21 cellular contexts compared by ENCODE assay signal in the genomic region with DNA sequence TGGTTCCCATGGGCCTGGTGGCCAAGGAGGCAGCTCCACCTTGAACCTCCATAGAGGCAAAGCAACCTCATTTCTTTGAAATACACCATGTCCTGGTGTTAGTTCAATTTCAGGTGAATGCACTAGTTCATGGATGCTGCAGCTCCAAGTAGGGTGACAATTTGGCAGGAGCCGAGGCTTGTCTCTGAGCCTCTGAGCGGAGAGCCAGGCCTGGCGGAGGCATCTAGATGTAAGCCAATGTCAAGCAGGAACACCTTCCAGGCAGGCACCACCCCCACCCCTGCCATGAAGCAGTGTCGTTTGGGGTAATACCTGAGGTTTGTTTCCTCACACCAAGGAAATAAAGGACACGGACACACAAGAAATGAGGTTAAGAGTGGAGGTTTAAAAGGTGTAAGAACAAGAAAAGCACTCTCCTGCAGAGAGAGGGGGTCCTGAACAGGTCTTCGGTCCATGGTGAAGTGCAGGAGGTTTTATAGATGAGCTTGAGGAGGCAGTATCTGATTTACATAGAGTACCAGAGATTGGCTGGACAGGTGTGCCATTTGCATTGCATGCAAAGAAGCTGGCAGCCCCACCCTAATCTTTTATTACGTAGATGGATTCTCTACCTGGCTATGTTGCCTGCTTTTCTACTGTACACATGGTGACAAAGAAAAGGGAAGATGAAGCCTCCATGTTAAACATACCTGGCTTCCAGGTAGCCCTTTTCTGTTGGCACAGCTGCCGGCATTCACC.
DNase-seq lines count a peak whose midpoint lies in the region; ATAC-seq and TF ChIP-seq lines count a peak whose summit lies in the region.
"Had no signal": no experiment of that assay in that cellular context is flagged by ENCODE, and none has a peak within 500 bp of the region (broad histone marks: within the 10 kb centered on the region; RNA-seq: fewer than 3 reads in every experiment).

No MANE protein-coding gene starts in this region.

- H3K27me3 Mint-ChIP-seq in GM23338 (ENCODE audit: insufficient read depth, low read depth, poor library complexity) (peaks cover 10% of the 10 kb centered on the region), WTC11 (ENCODE audit: low read depth) (no peaks in the 10 kb centered on the region), natural killer cell (ENCODE audit: low read depth in 2 of 2) (no peaks in the 10 kb centered on the region)

- H3K4me1 ChIP-seq in GM23338 (ENCODE audit: insufficient read depth) (peaks cover 17% of the 10 kb centered on the region), psoas muscle (no peaks in the 10 kb centered on the region)
- H3K4me1 ChIP-seq: upper lobe of right lung had no signal

- H3K4me2 ChIP-seq in GM23338, result peak overlapping the region; percentile 46

- no peaks in the 10 kb centered on the region for H3F3A ChIP-seq in GM23338 (replicated peaks; ENCODE audit: low read depth)

- TF ChIP-seq POLR2A in erythroblast (IDR thresholded peaks at IDR 0.05; ENCODE audit: low read length), result no peak

- H3K27ac ChIP-seq in GM23338 (ENCODE audit: low read depth), result no peak overlapping the region
- H3K27ac ChIP-seq in psoas muscle, result no peak overlapping the region
- H3K27ac ChIP-seq: upper lobe of right lung had no signal

- no peak overlapping the region for H3K27ac Mint-ChIP-seq in GM23338
- H3K27ac Mint-ChIP-seq in WTC11, result no peak overlapping the region
- peak overlapping the region; percentile 25 to 98 for H3K27ac Mint-ChIP-seq in natural killer cell
- H3K27ac Mint-ChIP-seq: activated naive CD4-positive, alpha-beta T cell treated with anti-CD3 and anti-CD28 coated beads, Interleukin-2, amount 50 U/mL, for 72 hours; mesothelial cell of epicardium had no signal

- no peaks in the 10 kb centered on the region for H3K79me2 ChIP-seq in GM23338 (replicated peaks; ENCODE audit: insufficient read depth)

- 0 out of 2 replicates have a peak, but pooled peaks cover 10% of the 10 kb centered on the region for H3K9me2 ChIP-seq in GM23338 (ENCODE audit: insufficient read depth)

- CTCF ChIA-PET in WTC11 (lab: Charles Lee), result interaction anchor here (0.8 to 1.6 kb wide), 5 partner anchors 16 to 113 kb away, joined by 3 to 9 read pairs (median 5); no protein-coding TSS in a partner anchor

- peak overlapping the region; percentile 66; the same call in 1 of the 2 replicates for H2AFZ ChIP-seq in GM23338

- H3K4me3 Mint-ChIP-seq in GM23338, result no peak overlapping the region
- H3K4me3 Mint-ChIP-seq in WTC11, result 0 out of 2 replicates have a peak overlapping the region, but pooled peaks have one; percentile 8
- H3K4me3 Mint-ChIP-seq in natural killer cell, result no peak overlapping the region
- H3K4me3 Mint-ChIP-seq: mesothelial cell of epicardium had no signal

- intact Hi-C loops in natural killer cell (cut with micrococcal nuclease) (no loop called here), psoas muscle (cut with DNase I) (no loop called here)

- 81 to 91% (median 88%) methylated on average over 8 of the region's 8 CpGs for WGBS in psoas muscle, 3 donors

- POLR2A ChIA-PET in WTC11 (lab: Charles Lee), result no interaction called here

- H4K20me1 ChIP-seq in GM23338 (replicated peaks; ENCODE audit: insufficient read depth), result no peaks in the 10 kb centered on the region

- H3K4me3 ChIP-seq in GM23338 (no peak overlapping the region), psoas muscle (no peak overlapping the region)
- H3K4me3 ChIP-seq: upper lobe of right lung had no signal

- peak; percentile 40 for DNase-seq in GM23338 (ENCODE audit: low spot score)
- peak; percentile 73 to 86 for DNase-seq in NCI-H2081 (lab: John Stamatoyannopoulos, UW)
- no peak for DNase-seq in WTC11 (ENCODE audit: low spot score)
- no peak for DNase-seq in natural killer cell
- DNase-seq in psoas muscle, result no peak
- DNase-seq in erythroblast (lab: John Stamatoyannopoulos, UW), result no peak
- DNase-seq: activated CD4-positive, CD25-positive, alpha-beta regulatory T cell; activated T-cell treated with anti-CD3 and anti-CD28 coated beads, Interleukin-2, amount 50 U/mL, for 48 hours; COR-L47; effector memory CD4-positive, alpha-beta T cell; EL; left cardiac atrium; NCI-H1105; NCI-H2171 treated with DMSO at 0.1 percent for 48 hours; small intestine; stimulated activated naive CD8-positive, alpha-beta T cell treated with anti-CD3 and anti-CD28 coated beads, Interleukin-15, Interleukin-2, amounts not matched to agents 100 U/mL and 50 U/mL, for 24 hours; upper lobe of right lung had no signal

- H3K36me3 Mint-ChIP-seq in GM23338 (ENCODE audit: low read depth) (no peaks in the 10 kb centered on the region), WTC11 (no peaks in the 10 kb centered on the region), natural killer cell (no peaks in the 10 kb centered on the region)

- H3K9me3 Mint-ChIP-seq in GM23338 (no peaks in the 10 kb centered on the region), WTC11 (no peaks in the 10 kb centered on the region), natural killer cell (no peaks in the 10 kb centered on the region)
- H3K9me3 Mint-ChIP-seq: activated naive CD4-positive, alpha-beta T cell treated with anti-CD3 and anti-CD28 coated beads, Interleukin-2, amount 50 U/mL, for 72 hours; mesothelial cell of epicardium had no signal

- TF ChIP-seq CTCF in GM23338 (conservative IDR thresholded peaks at IDR 0.05; ENCODE audit: low read depth in 2 of 2) (no peak), WTC11 (IDR thresholded peaks at IDR 0.05) (no peak), natural killer cell (IDR thresholded peaks at IDR 0.05) (no peak), psoas muscle (IDR thresholded peaks at IDR 0.05) (no peak)

- H3K4me1 Mint-ChIP-seq in GM23338 (peaks cover 14% of the 10 kb centered on the region), WTC11 (peaks cover 20% of the 10 kb centered on the region), natural killer cell (peaks cover 76 to 79% of the 10 kb centered on the region in 2 donors)

- ATAC-seq in GM23338 (peak; percentile 81), WTC11 (peak; percentile 76), natural killer cell (no peak), psoas muscle (no peak), GM18873 (IDR thresholded peaks at IDR 0.05; ENCODE audit: low FRiP score, unreplicated experiment) (no peak)
- ATAC-seq: activated naive CD4-positive, alpha-beta T cell treated with anti-CD3 and anti-CD28 coated beads, Interleukin-2, amount 50 U/mL, for 72 hours; left cardiac atrium; SK-N-SH treated with all-trans-retinoic acid at 6 μM for 48 hours; stimulated activated naive CD8-positive, alpha-beta T cell treated with anti-CD3 and anti-CD28 coated beads, Interleukin-15, Interleukin-2, amounts not matched to agents 100 U/mL and 50 U/mL, for 24 hours; upper lobe of right lung had no signal

- no peaks in the 10 kb centered on the region for H3K36me3 ChIP-seq in GM23338 (ENCODE audit: insufficient read depth)
- no peaks in the 10 kb centered on the region for H3K36me3 ChIP-seq in psoas muscle (ENCODE audit: insufficient read depth in 1 of 2, low read depth in 1 of 2)

- H3K27me3 ChIP-seq in GM23338 (ENCODE audit: insufficient read depth) (no peaks in the 10 kb centered on the region), psoas muscle (ENCODE audit: insufficient read depth in 3 of 3, low read length in 2 of 3) (no peaks in the 10 kb centered on the region)
- H3K27me3 ChIP-seq: upper lobe of right lung had no signal

- no peaks in the 10 kb centered on the region for H3K9me3 ChIP-seq in psoas muscle
- H3K9me3 ChIP-seq: upper lobe of right lung had no signal

TF ChIP-seq in GM23338, 12 proteins besides CTCF, POLR2A, EP300 and RAD21 (continues in another document):
- TF ChIP-seq STAT1 (IDR thresholded peaks at IDR 0.05; ENCODE audit: unreplicated experiment) (no peak), POLR2AphosphoS5 (IDR thresholded peaks at IDR 0.05; ENCODE audit: low read depth) (no peak), NANOG (IDR thresholded peaks at IDR 0.05; ENCODE audit: borderline replicate concordance) (no peak)

TF ChIP-seq in WTC11, 78 proteins besides CTCF, POLR2A, EP300 and RAD21:
- TF ChIP-seq GRHL2 (CRISPR knock-in tag; IDR thresholded peaks at IDR 0.05; ENCODE audit: insufficient replicate concordance, severe bottlenecking) (no peak), ZNF317 (CRISPR knock-in tag; IDR thresholded peaks at IDR 0.05; ENCODE audit: borderline replicate concordance, low read depth) (no peak), ZNF512 (CRISPR knock-in tag; IDR thresholded peaks at IDR 0.05; ENCODE audit: borderline replicate concordance) (no peak), GTF2I (CRISPR knock-in tag; conservative IDR thresholded peaks at IDR 0.05) (no peak), RORB (CRISPR knock-in tag; IDR thresholded peaks at IDR 0.05) (no peak), IRF1 (CRISPR knock-in tag; IDR thresholded peaks at IDR 0.05) (no peak)
- TF ChIP-seq, protein P1, sequence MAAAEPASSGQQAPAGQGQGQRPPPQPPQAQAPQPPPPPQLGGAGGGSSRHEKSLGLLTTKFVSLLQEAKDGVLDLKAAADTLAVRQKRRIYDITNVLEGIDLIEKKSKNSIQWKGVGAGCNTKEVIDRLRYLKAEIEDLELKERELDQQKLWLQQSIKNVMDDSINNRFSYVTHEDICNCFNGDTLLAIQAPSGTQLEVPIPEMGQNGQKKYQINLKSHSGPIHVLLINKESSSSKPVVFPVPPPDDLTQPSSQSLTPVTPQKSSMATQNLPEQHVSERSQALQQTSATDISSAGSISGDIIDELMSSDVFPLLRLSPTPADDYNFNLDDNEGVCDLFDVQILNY (CRISPR knock-in tag; IDR thresholded peaks at IDR 0.05), result no peak

Comparison
In these comparisons a context has a peak if more than half of its experiments do, and no peak if none do; other contexts are left out.
1. ATAC-seq: peak in GM23338 (single experiment) and WTC11 (single experiment); none in natural killer cell (0 of 3), psoas muscle (0 of 4) and GM18873 (single experiment).
2. DNase-seq: peak in GM23338 (single experiment) and NCI-H2081 (2 of 2); none in WTC11 (single experiment), natural killer cell (single experiment), psoas muscle (0 of 2) and erythroblast (0 of 2).
3. H3K27ac Mint-ChIP-seq: peak in natural killer cell (2 of 2); none in GM23338 (single experiment) and WTC11 (single experiment).